29 cellular contexts compared by ENCODE assay signal in genomic region chr1:56563568-56563967, GRCh38. TPM values are rescaled to one million over a fixed set of nuclear protein-coding genes. Genes with fewer than 3 reads are reported as not detected.
A peak's percentile ranks its signal among the peaks of the same experiment; 100 is the strongest.
DNase-seq lines count a peak whose midpoint lies in the region; ATAC-seq, FAIRE-seq and TF ChIP-seq lines count a peak whose summit lies in the region.
"Had no signal": no experiment of that assay in that cellular context is flagged by ENCODE, and none has a peak within 500 bp of the region (broad histone marks: within the 10 kb centered on the region; RNA-seq: fewer than 3 reads in every experiment).

No MANE protein-coding gene starts in this region.

- no TSS peak for BruUV-seq in endothelial cell of umbilical vein (replicated peaks; lab: Mats Ljungman, UMichigan)

- CTCF ChIA-PET in endothelial cell of umbilical vein (lab: Charles Lee), result interaction anchor here (1.5 to 3.7 kb wide), 2 partner anchors 14 to 16 kb away, joined by 4 to 18 read pairs; partner anchors contain the start of gene PLPP3

- H3K4me2 ChIP-seq in endothelial cell of umbilical vein (ENCODE audit: insufficient read depth, low read length), result no peak overlapping the region

- POLR2A ChIA-PET in endothelial cell of umbilical vein (lab: Charles Lee), result no interaction called here

- H4K20me1 ChIP-seq in endothelial cell of umbilical vein (replicated peaks; ENCODE audit: control insufficient read depth, extremely low read depth, insufficient read depth, low read length), result no peaks in the 10 kb centered on the region

- H3K27me3 ChIP-seq in left ventricle myocardium inferior (ENCODE audit: low read depth), result no peaks in the 10 kb centered on the region
- H3K27me3 ChIP-seq in endothelial cell of umbilical vein (ENCODE audit: control insufficient read depth in 2 of 2, insufficient read depth in 2 of 2, low read length in 2 of 2), result no peaks in the 10 kb centered on the region
- no peaks in the 10 kb centered on the region for H3K27me3 ChIP-seq in Peyer's patch
- H3K27me3 ChIP-seq: adrenal gland, uterus had no signal

- dilution Hi-C loops in endothelial cell of umbilical vein (cut with MboI; ENCODE audit: extremely low pct_ligation_motif_present, low sequenced_read_pairs), result no loop called here

- DNase-seq in left ventricle myocardium inferior (no peak), Right ventricle myocardium superior (no peak), endothelial cell of umbilical vein (ENCODE audit: low read depth, low spot score) (no peak), type B pancreatic cell (ENCODE audit: extremely low spot score, unreplicated experiment) (no peak), Peyer's patch (no peak), G401 (ENCODE audit: low spot score) (no peak), DMS114 treated with DMSO at 0.1 percent for 48 hours (lab: John Stamatoyannopoulos, UW; ENCODE audit: unreplicated experiment) (no peak)
- DNase-seq: 8988T; activated CD4-positive, alpha-beta memory T cell treated with anti-CD3 and anti-CD28 coated beads for 36 hours; activated CD4-positive, alpha-beta T cell treated with anti-CD3 and anti-CD28 coated beads for 1 hour; activated CD8-positive, alpha-beta memory T cell treated with anti-CD3 and anti-CD28 coated beads, Interleukin-2, amount 50 U/mL, for 4 hours; activated naive CD4-positive, alpha-beta T cell treated with anti-CD3 and anti-CD28 coated beads for 36 hours; adrenal gland; Caco-2; DND-41; KG1; lower lobe of right lung; naive B cell; NCI-H1105; NCI-H2029; NCI-H524 treated with DMSO at 0.1 percent for 48 hours; NK-92 treated with Interleukin-12 subunit alpha and Interleukin-12 subunit beta, amount 100 ng/mL, for 24 hours; stimulated activated naive B cell treated with anti-CD40 and anti-IgM and Interleukin-4, amounts not matched to agents 10 μg/mL and 1 μg/mL and 100 μg/mL, for 72 hours; uterus had no signal

- H3K36me3 Mint-ChIP-seq in nephron (ENCODE audit: low read depth) (peaks cover 9% of the 10 kb centered on the region), type B pancreatic cell (peaks cover 26% of the 10 kb centered on the region)
- H3K36me3 Mint-ChIP-seq: activated CD4-positive, alpha-beta memory T cell treated with anti-CD3 and anti-CD28 coated beads for 36 hours; naive B cell; stimulated activated naive B cell treated with anti-CD40 and anti-IgM and Interleukin-4, amounts not matched to agents 10 μg/mL and 1 μg/mL and 100 μg/mL, for 72 hours had no signal

- in situ Hi-C loops in G401 (cut with HindIII; ENCODE audit: low sequenced_read_pairs), result no loop called here

- TF ChIP-seq POLR2A in endothelial cell of umbilical vein (IDR thresholded peaks at IDR 0.05; ENCODE audit: low read depth, low read length) (no peak), Peyer's patch (IDR thresholded peaks at IDR 0.05) (no peak)

- H3K27ac ChIP-seq in left ventricle myocardium inferior (replicated peaks) (peak overlapping the region; percentile 75), endothelial cell of umbilical vein (ENCODE audit: insufficient read depth, low read depth, low read length) (no peak overlapping the region), Peyer's patch (peak overlapping the region in 1 of 4 donors; percentile 36)
- H3K27ac ChIP-seq: adrenal gland, C4-2B, lower lobe of right lung, uterus had no signal

- peak overlapping the region; percentile 6 to 93 (median 61) for H3K27ac Mint-ChIP-seq in nephron
- no peak overlapping the region for H3K27ac Mint-ChIP-seq in type B pancreatic cell
- H3K27ac Mint-ChIP-seq: activated CD4-positive, alpha-beta memory T cell treated with anti-CD3 and anti-CD28 coated beads for 36 hours; activated naive CD4-positive, alpha-beta T cell treated with anti-CD3 and anti-CD28 coated beads for 36 hours; activated T-helper 1 cell treated with anti-CD3 and anti-CD28 coated beads, Interleukin-12 subunit alpha, Interleukin-12 subunit beta, Interleukin-2, Interleukin-4 antibody, amounts not matched to agents 30 ng/mL and 10 ng/mL and 1 ng/mL, durations not matched to agents 14 hours and 24 hours and 36 hours; stimulated activated naive B cell treated with anti-CD40 and anti-IgM and Interleukin-4, amounts not matched to agents 10 μg/mL and 1 μg/mL and 100 μg/mL, for 72 hours; T-helper 2 cell treated with Interferon-gamma antibody and Interleukin-4, amounts not matched to agents 5 μg/mL and 100 μg/mL, for 36 hours had no signal

- H3K4me1 Mint-ChIP-seq in nephron (peaks cover 48% of the 10 kb centered on the region), type B pancreatic cell (ENCODE audit: unreplicated experiment) (peaks cover 66% of the 10 kb centered on the region)

- H3K9me3 Mint-ChIP-seq in nephron, result no peaks in the 10 kb centered on the region
- H3K9me3 Mint-ChIP-seq in type B pancreatic cell, result no peaks in the 10 kb centered on the region
- H3K9me3 Mint-ChIP-seq: activated CD4-positive, alpha-beta memory T cell treated with anti-CD3 and anti-CD28 coated beads for 36 hours; activated naive CD4-positive, alpha-beta T cell treated with anti-CD3 and anti-CD28 coated beads for 36 hours; activated T-helper 1 cell treated with anti-CD3 and anti-CD28 coated beads, Interleukin-12 subunit alpha, Interleukin-12 subunit beta, Interleukin-2, Interleukin-4 antibody, amounts not matched to agents 30 ng/mL and 10 ng/mL and 1 ng/mL, durations not matched to agents 14 hours and 24 hours and 36 hours; naive B cell; stimulated activated naive B cell treated with anti-CD40 and anti-IgM and Interleukin-4, amounts not matched to agents 10 μg/mL and 1 μg/mL and 100 μg/mL, for 72 hours; T-helper 2 cell treated with Interferon-gamma antibody and Interleukin-4, amounts not matched to agents 5 μg/mL and 100 μg/mL, for 36 hours had no signal

- no peak overlapping the region for H2AFZ ChIP-seq in endothelial cell of umbilical vein (ENCODE audit: low read depth, low read length)

- intact Hi-C loops in left ventricle myocardium inferior (cut with micrococcal nuclease) (no loop called here), Right ventricle myocardium superior (cut with DNase I) (no loop called here), endothelial cell of umbilical vein (cut with micrococcal nuclease) (no loop called here)

- no peak overlapping the region for H3K9ac ChIP-seq in endothelial cell of umbilical vein (replicated peaks; ENCODE audit: extremely low read depth, insufficient read depth, low read length)

- FAIRE-seq in endothelial cell of umbilical vein (lab: Jason Lieb, UNC), result peak; percentile 38
- FAIRE-seq: islet of Langerhans had no signal

- H3K36me3 ChIP-seq in left ventricle myocardium inferior (no peaks in the 10 kb centered on the region), endothelial cell of umbilical vein (ENCODE audit: control insufficient read depth in 2 of 2, extremely low read depth in 1 of 2, insufficient read depth in 2 of 2, low read length in 2 of 2) (no peaks in the 10 kb centered on the region), Peyer's patch (no peaks in the 10 kb centered on the region)
- H3K36me3 ChIP-seq: adrenal gland, lower lobe of right lung, uterus had no signal

- H3K4me3 Mint-ChIP-seq in nephron (no peak overlapping the region), type B pancreatic cell (peak overlapping the region; percentile 2)
- H3K4me3 Mint-ChIP-seq: activated CD4-positive, alpha-beta memory T cell treated with anti-CD3 and anti-CD28 coated beads for 36 hours; activated naive CD4-positive, alpha-beta T cell treated with anti-CD3 and anti-CD28 coated beads for 36 hours; activated T-helper 1 cell treated with anti-CD3 and anti-CD28 coated beads, Interleukin-12 subunit alpha, Interleukin-12 subunit beta, Interleukin-2, Interleukin-4 antibody, amounts not matched to agents 30 ng/mL and 10 ng/mL and 1 ng/mL, durations not matched to agents 14 hours and 24 hours and 36 hours; naive B cell; stimulated activated naive B cell treated with anti-CD40 and anti-IgM and Interleukin-4, amounts not matched to agents 10 μg/mL and 1 μg/mL and 100 μg/mL, for 72 hours; T-helper 2 cell treated with Interferon-gamma antibody and Interleukin-4, amounts not matched to agents 5 μg/mL and 100 μg/mL, for 36 hours had no signal

- H3K9me3 ChIP-seq in left ventricle myocardium inferior (replicated peaks) (no peaks in the 10 kb centered on the region), endothelial cell of umbilical vein (replicated peaks; ENCODE audit: control insufficient read depth, insufficient read depth, low read length) (no peaks in the 10 kb centered on the region), Peyer's patch (no peaks in the 10 kb centered on the region)
- H3K9me3 ChIP-seq: adrenal gland, Caco-2, lower lobe of right lung, uterus had no signal

- no peak overlapping the region for H3K4me3 ChIP-seq in left ventricle myocardium inferior
- no peak overlapping the region for H3K4me3 ChIP-seq in endothelial cell of umbilical vein (replicated peaks in 1 of 3; ENCODE audit: insufficient read depth in 1 of 3, low read depth in 1 of 3, low read length in 3 of 3)
- no peak overlapping the region for H3K4me3 ChIP-seq in Peyer's patch
- H3K4me3 ChIP-seq: adrenal gland, lower lobe of right lung, uterus had no signal

- TF ChIP-seq CTCF in left ventricle myocardium inferior (IDR thresholded peaks at IDR 0.05; ENCODE audit: borderline replicate concordance) (no peak), endothelial cell of umbilical vein (IDR thresholded peaks at IDR 0.05; ENCODE audit: extremely low read depth in 1 of 2, insufficient read depth in 1 of 2, low read depth in 1 of 2, low read length in 2 of 2) (no peak), nephron (IDR thresholded peaks at IDR 0.05; ENCODE audit: unreplicated experiment in 3 of 3) (no peak), type B pancreatic cell (conservative IDR thresholded peaks at IDR 0.05) (no peak), Peyer's patch (IDR thresholded peaks at IDR 0.05) (no peak)

- H3K4me1 ChIP-seq in left ventricle myocardium inferior (peaks cover 97% of the 10 kb centered on the region), endothelial cell of umbilical vein (ENCODE audit: control insufficient read depth, extremely low read depth, insufficient read depth, low read length) (peaks cover 3% of the 10 kb centered on the region), Peyer's patch (peaks cover 0 to 41% (median 0%) of the 10 kb centered on the region in 4 donors)
- H3K4me1 ChIP-seq: uterus had no signal

- H3K27me3 Mint-ChIP-seq in nephron (ENCODE audit: low read depth) (no peaks in the 10 kb centered on the region), type B pancreatic cell (no peaks in the 10 kb centered on the region)

- ATAC-seq in Right ventricle myocardium superior (ENCODE audit: poor library complexity), result no peak
- ATAC-seq: lower lobe of right lung; stimulated activated naive B cell treated with anti-CD40 and anti-IgM and Interleukin-4, amounts not matched to agents 10 μg/mL and 1 μg/mL and 100 μg/mL, for 72 hours had no signal

- peaks cover 5% of the 10 kb centered on the region for H3K79me2 ChIP-seq in endothelial cell of umbilical vein (ENCODE audit: control insufficient read depth, insufficient read depth, low read length)

- H3K9me1 ChIP-seq in endothelial cell of umbilical vein (replicated peaks; ENCODE audit: control insufficient read depth, extremely low read depth, insufficient read depth, low read length), result no peaks in the 10 kb centered on the region

RNA-seq across cellular contexts. Expression of gene PLPP3, which starts 15.8 kb away (rescaled TPM):
- 101 TPM for total RNA-seq in left ventricle myocardium inferior
- 117 TPM for total RNA-seq in Right ventricle myocardium superior
- total RNA-seq in endothelial cell of umbilical vein, result 7.2 and 14.1 TPM in 2 replicates
- 10.2 and 11.3 TPM in 2 replicates for polyA plus RNA-seq in endothelial cell of umbilical vein
- 8.5 and 8.9 TPM in 2 replicates for polyA plus RNA-seq in endothelial cell of umbilical vein (2011; cell fraction: cytosol; rRNA removed)
- 12.1 and 15.4 TPM in 2 replicates for polyA plus RNA-seq in endothelial cell of umbilical vein (2011; cell fraction: nucleus; rRNA removed)
- 17.4 TPM in 2 replicates for polyA plus RNA-seq in endothelial cell of umbilical vein (2012)
- 20.7 and 21.0 TPM in 2 replicates for polyA minus RNA-seq in endothelial cell of umbilical vein
- polyA minus RNA-seq in endothelial cell of umbilical vein (2011; cell fraction: cytosol; rRNA and poly(A)+ RNA removed), result 2.2 TPM
- polyA minus RNA-seq in endothelial cell of umbilical vein (2011; cell fraction: nucleus; rRNA and poly(A)+ RNA removed), result 41.3 and 50.6 TPM in 2 replicates
- total RNA-seq in type B pancreatic cell (ENCODE audit: low replicate concordance), result 32.6 and 79.0 TPM in 2 replicates
- 10 to 100 TPM; 27.0 to 63.7 (median 37.6) TPM for total RNA-seq in Peyer's patch
- not detected in 2 replicates for total RNA-seq in G401 (2014; rRNA removed; shearing (Covaris generic))
- total RNA-seq: activated CD4-positive, alpha-beta memory T cell treated with anti-CD3 and anti-CD28 coated beads for 36 hours; activated naive CD4-positive, alpha-beta T cell treated with anti-CD3 and anti-CD28 coated beads for 36 hours; activated T-helper 1 cell treated with anti-CD3 and anti-CD28 coated beads, Interleukin-12 subunit alpha, Interleukin-12 subunit beta, Interleukin-2, Interleukin-4 antibody, amounts not matched to agents 30 ng/mL and 10 ng/mL and 1 ng/mL, durations not matched to agents 14 hours and 24 hours and 36 hours had no signal
